22 cellular contexts compared by ENCODE assay signal in genomic region chr10:131649609-131650008, GRCh38.
"Had no signal": no experiment of that assay in that cellular context is flagged by ENCODE, and none has a peak within 500 bp of the region (broad histone marks: within the 10 kb centered on the region; RNA-seq: fewer than 3 reads in every experiment).

No MANE protein-coding gene starts in this region.

- H3K9me3 Mint-ChIP-seq: activated naive CD4-positive, alpha-beta T cell treated with anti-CD3 and anti-CD28 coated beads, Interleukin-2, amount 50 U/mL, for 24 hours; activated T-cell treated with anti-CD3 and anti-CD28 coated beads, Interleukin-2, amount 50 U/mL, for 24 hours; activated T-helper 1 cell treated with anti-CD3 and anti-CD28 coated beads, Interleukin-12 subunit alpha, Interleukin-12 subunit beta, Interleukin-2, Interleukin-4 antibody, amounts not matched to agents 30 ng/mL and 10 ng/mL and 1 ng/mL, durations not matched to agents 14 hours and 24 hours and 36 hours; T-helper 1 cell treated with Interleukin-12 subunit alpha and Interleukin-12 subunit beta and Interleukin-4 antibody, amounts not matched to agents 30 μg/mL and 1 μg/mL, for 36 hours had no signal

- H3K4me1 Mint-ChIP-seq: activated CD8-positive, alpha-beta memory T cell treated with anti-CD3 and anti-CD28 coated beads, Interleukin-2, amount 10 ng/mL, durations not matched to agents 7 days and 5 days had no signal

- H3K4me3 Mint-ChIP-seq: activated CD8-positive, alpha-beta memory T cell treated with anti-CD3 and anti-CD28 coated beads, Interleukin-2, amount 10 ng/mL, durations not matched to agents 7 days and 5 days; activated naive CD4-positive, alpha-beta T cell treated with anti-CD3 and anti-CD28 coated beads, Interleukin-2, amount 50 U/mL, for 24 hours; activated T-cell treated with anti-CD3 and anti-CD28 coated beads, Interleukin-2, amount 50 U/mL, for 24 hours; activated T-helper 1 cell treated with anti-CD3 and anti-CD28 coated beads, Interleukin-12 subunit alpha, Interleukin-12 subunit beta, Interleukin-2, Interleukin-4 antibody, amounts not matched to agents 30 ng/mL and 10 ng/mL and 1 ng/mL, durations not matched to agents 14 hours and 24 hours and 36 hours; T-helper 1 cell treated with Interleukin-12 subunit alpha and Interleukin-12 subunit beta and Interleukin-4 antibody, amounts not matched to agents 30 μg/mL and 1 μg/mL, for 36 hours had no signal

- H3K36me3 Mint-ChIP-seq: activated CD8-positive, alpha-beta memory T cell treated with anti-CD3 and anti-CD28 coated beads, Interleukin-2, amount 10 ng/mL, durations not matched to agents 7 days and 5 days; activated naive CD4-positive, alpha-beta T cell treated with anti-CD3 and anti-CD28 coated beads, Interleukin-2, amount 50 U/mL, for 24 hours had no signal

- H3K27ac Mint-ChIP-seq: activated CD8-positive, alpha-beta memory T cell treated with anti-CD3 and anti-CD28 coated beads, Interleukin-2, amount 10 ng/mL, durations not matched to agents 7 days and 5 days; activated naive CD4-positive, alpha-beta T cell treated with anti-CD3 and anti-CD28 coated beads, Interleukin-2, amount 50 U/mL, for 24 hours; activated T-cell treated with anti-CD3 and anti-CD28 coated beads, Interleukin-2, amount 50 U/mL, for 24 hours; activated T-helper 1 cell treated with anti-CD3 and anti-CD28 coated beads, Interleukin-12 subunit alpha, Interleukin-12 subunit beta, Interleukin-2, Interleukin-4 antibody, amounts not matched to agents 30 ng/mL and 10 ng/mL and 1 ng/mL, durations not matched to agents 14 hours and 24 hours and 36 hours; T-helper 1 cell treated with Interleukin-12 subunit alpha and Interleukin-12 subunit beta and Interleukin-4 antibody, amounts not matched to agents 30 μg/mL and 1 μg/mL, for 36 hours had no signal

- DNase-seq: activated CD4-positive, alpha-beta T cell treated with anti-CD3 and anti-CD28 coated beads for 48 hours; activated CD4-positive, alpha-beta T cell treated with anti-CD3 and anti-CD28 coated beads, Interleukin-2, amount 50 U/mL, for 48 hours; activated effector memory CD4-positive, alpha-beta T cell treated with Interleukin-2 at 50 U/mL for 16 hours; activated naive CD4-positive, alpha-beta T cell; activated T-cell treated with anti-CD3 and anti-CD28 coated beads, Interleukin-2, amount 50 U/mL, for 24 hours; aorta; central memory CD4-positive, alpha-beta T cell; KG1; NCI-H1092; NCI-H1694; NCI-H2029; NCI-H446; NCI-H524; PC-3; SHP77 had no signal

- H3K27me3 ChIP-seq: SJSA1 had no signal

- H3K27ac ChIP-seq: coronary artery, SJSA1 had no signal

- H3K4me3 ChIP-seq: coronary artery, SJSA1 had no signal

- ATAC-seq: activated CD4-positive, CD25-positive, alpha-beta regulatory T cell treated with anti-CD3 and anti-CD28 coated beads, Interleukin-2, amount 50 U/mL, for 24 hours; activated CD8-positive, alpha-beta memory T cell treated with anti-CD3 and anti-CD28 coated beads, Interleukin-2, amount 10 ng/mL, durations not matched to agents 7 days and 5 days; PC-3 had no signal

- H3K4me1 ChIP-seq: SJSA1 had no signal

- H3K36me3 ChIP-seq: SJSA1 had no signal
